9 cellular contexts compared by ENCODE assay signal in the genomic region with DNA sequence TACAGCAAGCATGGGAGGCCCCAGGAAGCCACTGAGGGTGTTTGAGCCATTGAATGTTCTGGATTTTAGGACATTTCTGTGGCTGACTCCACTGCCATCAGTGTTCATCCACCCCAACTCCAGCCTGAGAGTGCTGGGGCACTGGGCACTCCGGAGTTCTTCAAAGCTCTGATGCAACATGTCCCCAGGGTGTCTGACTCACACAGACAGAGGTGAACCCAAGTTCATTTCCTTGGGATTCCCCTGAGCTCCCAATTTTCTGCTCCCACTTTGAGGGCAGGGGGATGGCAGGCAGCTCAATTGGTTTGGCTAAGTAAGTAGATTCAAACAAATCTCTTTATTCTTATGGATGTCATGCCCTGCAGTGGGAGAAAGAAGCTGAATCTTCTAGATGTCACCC. TPM values are rescaled to one million over a fixed set of nuclear protein-coding genes. Genes with fewer than 3 reads are reported as not detected.
DNase-seq lines count a peak whose midpoint lies in the region; ATAC-seq and TF ChIP-seq lines count a peak whose summit lies in the region.
"Had no signal": no experiment of that assay in that cellular context is flagged by ENCODE, and none has a peak within 500 bp of the region (broad histone marks: within the 10 kb centered on the region; RNA-seq: fewer than 3 reads in every experiment).

No MANE protein-coding gene starts in this region.

- H3K4me3 ChIP-seq in HFF-Myc (replicated peaks; ENCODE audit: low read depth, low read length) (peak overlapping the region; percentile 36), WERI-Rb-1 (ENCODE audit: low read depth, low read length) (no peak overlapping the region; the same call in 1 of the 2 replicates), esophagus muscularis mucosa (no peak overlapping the region)

- H3K27ac Mint-ChIP-seq in stimulated activated memory B cell treated with anti-CD40 and anti-IgM and Interleukin-4, amounts not matched to agents 10 μg/mL and 1 μg/mL and 100 μg/mL, for 72 hours, result peak overlapping the region; percentile 28

- H3K4me1 Mint-ChIP-seq in stimulated activated memory B cell treated with anti-CD40 and anti-IgM and Interleukin-4, amounts not matched to agents 10 μg/mL and 1 μg/mL and 100 μg/mL, for 72 hours, result peaks cover 14% of the 10 kb centered on the region

- no peak for TF ChIP-seq POLR2A in esophagus muscularis mucosa (IDR thresholded peaks at IDR 0.05; ENCODE audit: low read depth)

- no peaks in the 10 kb centered on the region for H3K9me3 Mint-ChIP-seq in stimulated activated memory B cell treated with anti-CD40 and anti-IgM and Interleukin-4, amounts not matched to agents 10 μg/mL and 1 μg/mL and 100 μg/mL, for 72 hours

- no CpG with 5 or more reads among the region's 1 CpG for WGBS in esophagus muscularis mucosa

- no peak for TF ChIP-seq CTCF in HFF-Myc (IDR thresholded peaks at IDR 0.05; ENCODE audit: low read depth, low read length, missing control alignments)
- TF ChIP-seq CTCF in WERI-Rb-1 (IDR thresholded peaks at IDR 0.05; ENCODE audit: low read depth, low read length), result no peak
- TF ChIP-seq CTCF in esophagus muscularis mucosa (IDR thresholded peaks at IDR 0.05), result no peak

- H3K4me1 ChIP-seq in esophagus muscularis mucosa, result peaks cover 22 to 39% (median 31%) of the 10 kb centered on the region in 4 donors

- H3K4me3 Mint-ChIP-seq in stimulated activated memory B cell treated with anti-CD40 and anti-IgM and Interleukin-4, amounts not matched to agents 10 μg/mL and 1 μg/mL and 100 μg/mL, for 72 hours, result no peak overlapping the region

- TF ChIP-seq EP300 in esophagus muscularis mucosa (IDR thresholded peaks at IDR 0.05), result no peak

- H3K27me3 Mint-ChIP-seq in stimulated activated memory B cell treated with anti-CD40 and anti-IgM and Interleukin-4, amounts not matched to agents 10 μg/mL and 1 μg/mL and 100 μg/mL, for 72 hours, result peaks cover 38% of the 10 kb centered on the region

- peak overlapping the region; percentile 90 for H3K27ac ChIP-seq in WERI-Rb-1
- H3K27ac ChIP-seq in esophagus muscularis mucosa (replicated peaks in 1 of 4), result no peak overlapping the region

- peaks cover 50% of the 10 kb centered on the region for H3K36me3 ChIP-seq in WERI-Rb-1
- H3K36me3 ChIP-seq in esophagus muscularis mucosa, result no peaks in the 10 kb centered on the region

- H3K27me3 ChIP-seq in WERI-Rb-1 (ENCODE audit: insufficient read depth, low read depth, severe bottlenecking) (no peaks in the 10 kb centered on the region), esophagus muscularis mucosa (peaks cover 0 to 16% (median 0%) of the 10 kb centered on the region in 4 donors)

- no peak for DNase-seq in HFF-Myc (ENCODE audit: extremely low read depth, low read depth)
- no peak for DNase-seq in WERI-Rb-1
- DNase-seq in glomerular visceral epithelial cell (ENCODE audit: extremely low spot score), result peak; percentile 63
- no peak for DNase-seq in esophagus muscularis mucosa (ENCODE audit: extremely low spot score)
- DNase-seq in stimulated activated CD4-positive, alpha-beta T cell treated with anti-CD3 and anti-CD28 coated beads, Interleukin-4, amount 100 ng/mL, for 4 hours, result no peak
- DNase-seq: activated CD8-positive, alpha-beta memory T cell treated with anti-CD3 and anti-CD28 coated beads, Interleukin-2, amount 50 U/mL, for 4 hours had no signal

- H3K9me3 ChIP-seq in WERI-Rb-1 (ENCODE audit: severe bottlenecking), result no peaks in the 10 kb centered on the region
- no peaks in the 10 kb centered on the region for H3K9me3 ChIP-seq in esophagus muscularis mucosa

- intact Hi-C loops in esophagus muscularis mucosa (cut with DNase I), result no loop called here

- peak; percentile 40 for ATAC-seq in stimulated activated memory B cell treated with anti-CD40 and anti-IgM and Interleukin-4, amounts not matched to agents 10 μg/mL and 1 μg/mL and 100 μg/mL, for 72 hours
- ATAC-seq in GM21576 (IDR thresholded peaks at IDR 0.05; ENCODE audit: unreplicated experiment) (no peak), GM21786 (IDR thresholded peaks at IDR 0.05; ENCODE audit: unreplicated experiment) (no peak)

- no peaks in the 10 kb centered on the region for H3K36me3 Mint-ChIP-seq in stimulated activated memory B cell treated with anti-CD40 and anti-IgM and Interleukin-4, amounts not matched to agents 10 μg/mL and 1 μg/mL and 100 μg/mL, for 72 hours

RNA-seq across cellular contexts. Expression of gene STRA6, which starts 2.2 kb away (rescaled TPM):
- total RNA-seq in esophagus muscularis mucosa, result under 1 TPM; 0.13 to 0.83 (median 0.47) TPM

RNA-seq across cellular contexts. Expression of gene ISLR, which starts 26.9 kb away (rescaled TPM):
- total RNA-seq in esophagus muscularis mucosa, result 100 to 1,000 TPM in 2 of 4 donors, 10 to 100 TPM in 2; 57.7 to 204 (median 112) TPM

RNA-seq across cellular contexts. Expression of gene CCDC33, which starts 35.7 kb away (rescaled TPM):
- total RNA-seq in esophagus muscularis mucosa, result not detected
